1 cellular context compared by ENCODE assay signal in genomic region chr2:98016908-98017700, GRCh38.
TF ChIP-seq lines count a peak whose summit lies in the region.

No MANE protein-coding gene starts in this region.

TF ChIP-seq in SK-N-SH, 30 proteins besides CTCF, POLR2A, EP300 and RAD21:
- TF ChIP-seq IRF3 (IDR thresholded peaks at IDR 0.05; ENCODE audit: low read depth, low read length) (no peak), REST (IDR thresholded peaks at IDR 0.05; ENCODE audit: low read depth, low read length) (no peak)
TF ChIP-seq in SK-N-SH: peak in this region for 0.
